ENCODE assay signal across 1 cellular context in genomic region chr5:159179556-159180305, GRCh38.
A peak's percentile ranks its signal among the peaks of the same experiment; 100 is the strongest.
TF ChIP-seq lines count a peak whose summit lies in the region.

No MANE protein-coding gene starts in this region.

TF ChIP-seq in GM12878, 131 proteins besides CTCF, POLR2A, EP300 and RAD21:
- TF ChIP-seq SMC3 (IDR thresholded peaks at IDR 0.05; ENCODE audit: borderline replicate concordance, low read length) (no peak), PAX8 (IDR thresholded peaks at IDR 0.05) (no peak), JUNB (IDR thresholded peaks at IDR 0.05) (0 out of 2 replicates have a peak, but pooled peaks have one; percentile 29), RUNX3 (IDR thresholded peaks at IDR 0.05; ENCODE audit: low read length) (peak; percentile 20; the same call in 1 of the 2 replicates), EED (IDR thresholded peaks at IDR 0.05; ENCODE audit: low read depth) (peak; percentile 20; the same call in 1 of the 2 replicates), SREBF2 (IDR thresholded peaks at IDR 0.05; ENCODE audit: low read length) (no peak)
TF ChIP-seq in GM12878: peak in this region for 3.
